ENCODE assay signal across 22 cellular contexts in the genomic region with DNA sequence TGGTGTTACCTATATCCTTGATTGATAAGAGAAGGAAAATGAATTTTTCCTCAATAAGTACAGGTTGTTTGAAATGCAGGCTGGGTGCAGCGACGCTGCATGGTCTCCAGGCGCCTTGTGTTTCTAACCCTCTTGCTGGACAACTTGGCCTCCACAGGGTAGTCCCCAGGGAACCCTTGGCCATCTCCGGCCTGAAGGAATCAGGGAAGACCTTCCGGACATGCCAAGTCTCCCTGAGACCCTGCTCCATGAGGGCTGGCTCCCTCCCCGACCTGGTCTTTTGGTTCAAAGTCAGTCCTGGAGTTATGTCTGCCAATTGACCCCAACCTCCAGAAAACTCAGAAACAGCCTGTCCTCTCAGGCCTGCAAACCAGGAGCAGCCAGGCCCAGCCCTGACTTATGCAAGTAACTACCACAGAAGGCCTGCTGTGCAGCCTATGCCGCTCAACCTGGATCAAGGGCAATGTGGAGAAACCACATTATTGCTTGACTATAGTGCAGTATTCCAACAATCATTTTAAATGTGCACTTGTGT.
"Had no signal": no experiment of that assay in that cellular context is flagged by ENCODE, and none has a peak within 500 bp of the region (broad histone marks: within the 10 kb centered on the region; RNA-seq: fewer than 3 reads in every experiment).

No MANE protein-coding gene starts in this region.

- H3K4me1 Mint-ChIP-seq: stimulated activated naive B cell treated with anti-CD40 and anti-IgM and Interleukin-4, amounts not matched to agents 10 μg/mL and 1 μg/mL and 100 μg/mL, for 72 hours had no signal

- H3K27ac Mint-ChIP-seq: naive thymus-derived CD4-positive, alpha-beta T cell; natural killer cell treated with Interleukin-12 subunit alpha and Interleukin-12 subunit beta and Interleukin-15 and Interleukin-18, amount 100 ng/mL, for 72 hours; progenitor cell of endocrine pancreas; stimulated activated naive B cell treated with anti-CD40 and anti-IgM and Interleukin-4, amounts not matched to agents 10 μg/mL and 1 μg/mL and 100 μg/mL, for 72 hours; stimulated activated naive CD8-positive, alpha-beta T cell treated with anti-CD3 and anti-CD28 coated beads, Interleukin-15, Interleukin-2, amounts not matched to agents 100 ng/mL and 50 ng/mL, for 24 hours had no signal

- H3K9me3 ChIP-seq: heart right ventricle, left ventricle myocardium inferior, mucosa of descending colon, ovary, right atrium auricular region, right lobe of liver, suprapubic skin, transverse colon, upper lobe of right lung had no signal

- H3K4me3 ChIP-seq: heart right ventricle, hepatocyte, left ventricle myocardium inferior, lung, mucosa of descending colon, ovary, right atrium auricular region, right lobe of liver, smooth muscle cell, suprapubic skin, transverse colon, upper lobe of right lung had no signal

- H3K4me3 Mint-ChIP-seq: naive thymus-derived CD4-positive, alpha-beta T cell; natural killer cell treated with Interleukin-12 subunit alpha and Interleukin-12 subunit beta and Interleukin-15 and Interleukin-18, amount 100 ng/mL, for 72 hours; stimulated activated naive B cell treated with anti-CD40 and anti-IgM and Interleukin-4, amounts not matched to agents 10 μg/mL and 1 μg/mL and 100 μg/mL, for 72 hours; stimulated activated naive CD8-positive, alpha-beta T cell treated with anti-CD3 and anti-CD28 coated beads, Interleukin-15, Interleukin-2, amounts not matched to agents 100 ng/mL and 50 ng/mL, for 24 hours had no signal

- H3K27me3 ChIP-seq: heart right ventricle, hepatocyte, ovary, right atrium auricular region, right lobe of liver, suprapubic skin, transverse colon, upper lobe of right lung had no signal

- DNase-seq: heart right ventricle; kidney; left colon; left ventricle myocardium inferior; midbrain; mucosa of descending colon; naive thymus-derived CD4-positive, alpha-beta T cell; ovary; stimulated activated CD4-positive, alpha-beta T cell treated with anti-CD3 and anti-CD28 coated beads, Interleukin-1b, Interleukin-23, amount 100 ng/mL, for 48 hours; stimulated activated CD4-positive, alpha-beta T cell treated with anti-CD3 and anti-CD28 coated beads, Interleukin-4, amount 100 ng/mL, for 1 hour; stimulated activated naive B cell treated with anti-CD40 and anti-IgM and Interleukin-4, amounts not matched to agents 10 μg/mL and 1 μg/mL and 100 μg/mL, for 72 hours; transverse colon; upper lobe of right lung had no signal

- ATAC-seq: heart right ventricle; left colon; mucosa of descending colon; naive thymus-derived CD4-positive, alpha-beta T cell; natural killer cell treated with Interleukin-12 subunit alpha and Interleukin-12 subunit beta and Interleukin-15 and Interleukin-18, amount 100 ng/mL, for 72 hours; right lobe of liver; stimulated activated naive B cell treated with anti-CD40 and anti-IgM and Interleukin-4, amounts not matched to agents 10 μg/mL and 1 μg/mL and 100 μg/mL, for 72 hours; upper lobe of right lung had no signal

- H3K27ac ChIP-seq: hepatocyte, ovary, suprapubic skin, transverse colon, upper lobe of right lung had no signal

- H3K36me3 ChIP-seq: heart right ventricle, left ventricle myocardium inferior, ovary, right atrium auricular region, right lobe of liver, suprapubic skin, transverse colon, upper lobe of right lung had no signal

- H3K36me3 Mint-ChIP-seq: natural killer cell treated with Interleukin-12 subunit alpha and Interleukin-12 subunit beta and Interleukin-15 and Interleukin-18, amount 100 ng/mL, for 72 hours; stimulated activated naive B cell treated with anti-CD40 and anti-IgM and Interleukin-4, amounts not matched to agents 10 μg/mL and 1 μg/mL and 100 μg/mL, for 72 hours had no signal

- H3K9me3 Mint-ChIP-seq: natural killer cell treated with Interleukin-12 subunit alpha and Interleukin-12 subunit beta and Interleukin-15 and Interleukin-18, amount 100 ng/mL, for 72 hours; stimulated activated naive B cell treated with anti-CD40 and anti-IgM and Interleukin-4, amounts not matched to agents 10 μg/mL and 1 μg/mL and 100 μg/mL, for 72 hours; stimulated activated naive CD8-positive, alpha-beta T cell treated with anti-CD3 and anti-CD28 coated beads, Interleukin-15, Interleukin-2, amounts not matched to agents 100 ng/mL and 50 ng/mL, for 24 hours had no signal

- H3K27me3 Mint-ChIP-seq: natural killer cell treated with Interleukin-12 subunit alpha and Interleukin-12 subunit beta and Interleukin-15 and Interleukin-18, amount 100 ng/mL, for 72 hours; stimulated activated naive CD8-positive, alpha-beta T cell treated with anti-CD3 and anti-CD28 coated beads, Interleukin-15, Interleukin-2, amounts not matched to agents 100 ng/mL and 50 ng/mL, for 24 hours had no signal
